18 cellular contexts compared by ENCODE assay signal in the genomic region with DNA sequence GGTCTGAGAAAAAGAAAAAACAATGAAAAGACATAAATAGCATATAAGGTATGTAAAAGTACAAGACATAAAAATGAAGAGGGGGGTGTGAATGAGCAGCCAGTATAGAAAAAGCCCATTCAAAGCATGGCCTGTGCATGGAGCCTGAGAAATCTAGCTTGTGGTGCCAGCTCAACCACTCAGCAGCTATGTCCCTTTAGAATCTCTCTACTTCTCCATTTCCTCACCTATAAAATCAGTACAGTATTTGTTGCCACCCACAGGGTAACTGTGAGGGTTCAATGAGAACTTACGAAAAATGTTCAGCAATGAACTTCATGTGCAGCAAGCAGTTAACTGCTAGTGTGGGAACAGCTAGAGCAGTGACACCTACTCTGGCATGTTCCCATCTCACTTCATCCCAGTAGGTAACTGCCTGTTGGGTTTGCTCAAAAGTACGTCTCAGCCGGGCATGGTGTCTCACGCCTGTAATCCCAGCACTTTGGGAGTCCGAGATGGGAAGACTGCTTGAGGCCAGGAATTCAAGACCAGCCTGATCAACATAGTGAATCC. TPM values are rescaled to one million over a fixed set of nuclear protein-coding genes. Genes with fewer than 3 reads are reported as not detected.
DNase-seq lines count a peak whose midpoint lies in the region; ATAC-seq and TF ChIP-seq lines count a peak whose summit lies in the region.
"Had no signal": no experiment of that assay in that cellular context is flagged by ENCODE, and none has a peak within 500 bp of the region (broad histone marks: within the 10 kb centered on the region; RNA-seq: fewer than 3 reads in every experiment).

No MANE protein-coding gene starts in this region.

- peaks cover 3% of the 10 kb centered on the region for H3F3A ChIP-seq in smooth muscle cell (ENCODE audit: low read depth)

- peak; percentile 18 for ATAC-seq in CD8-positive, alpha-beta T cell
- ATAC-seq in GM21723 (IDR thresholded peaks at IDR 0.05; ENCODE audit: unreplicated experiment), result no peak

- no peaks in the 10 kb centered on the region for H3K9me3 ChIP-seq in CD8-positive, alpha-beta T cell (ENCODE audit: low read length)
- no peaks in the 10 kb centered on the region for H3K9me3 ChIP-seq in smooth muscle cell (replicated peaks; ENCODE audit: low read depth)
- H3K9me3 ChIP-seq: colonic mucosa, lower lobe of right lung, tibial artery had no signal

- no peaks in the 10 kb centered on the region; the same call in 1 of the 2 replicates for H4K20me1 ChIP-seq in KMS-11 (ENCODE audit: insufficient read depth)
- peaks cover 90% of the 10 kb centered on the region for H4K20me1 ChIP-seq in smooth muscle cell (ENCODE audit: low read depth)

- H3K36me3 Mint-ChIP-seq in CD8-positive, alpha-beta T cell, result peaks cover 27% of the 10 kb centered on the region
- H3K36me3 Mint-ChIP-seq in mesothelial cell of epicardium, result no peaks in the 10 kb centered on the region

- intact Hi-C loops in CD8-positive, alpha-beta T cell (cut with DNase I, micrococcal nuclease), result no loop called here

- 73% methylated on average over 5 of the region's 5 CpGs for WGBS in smooth muscle cell (ENCODE audit: low lambda C conversion rate)

- POLR2A ChIA-PET in CD8-positive, alpha-beta T cell (lab: Charles Lee), result interaction anchor here (1.1 to 1.9 kb wide), 3 partner anchors 10 to 23 kb away, joined by 4 to 6 read pairs (median 5); no protein-coding TSS in a partner anchor

- peaks cover 100% of the 10 kb centered on the region for H3K79me2 ChIP-seq in KMS-11 (ENCODE audit: insufficient read depth, low read depth)
- H3K79me2 ChIP-seq in smooth muscle cell (ENCODE audit: low read depth), result peaks cover 74% of the 10 kb centered on the region

- no peak overlapping the region for H3K4me3 ChIP-seq in CD8-positive, alpha-beta T cell (ENCODE audit: low read depth, low read length)
- H3K4me3 ChIP-seq in KMS-11 (IDR thresholded peaks at IDR 0.05; ENCODE audit: insufficient read depth, low read depth, low read length) (no peak overlapping the region), smooth muscle cell (no peak overlapping the region)
- H3K4me3 ChIP-seq: colonic mucosa, GM23248, lower lobe of right lung, tibial artery had no signal

- H3K4me1 Mint-ChIP-seq in CD8-positive, alpha-beta T cell (ENCODE audit: low read depth), result peaks cover 44% of the 10 kb centered on the region
- peaks cover 22% of the 10 kb centered on the region for H3K4me1 Mint-ChIP-seq in mesothelial cell of epicardium

- H3K4me1 ChIP-seq in CD8-positive, alpha-beta T cell (ENCODE audit: insufficient read depth, low read length), result peaks cover 96% of the 10 kb centered on the region
- H3K4me1 ChIP-seq in KMS-11 (ENCODE audit: low read depth, poor library complexity, severe bottlenecking) (peaks cover 95% of the 10 kb centered on the region), smooth muscle cell (ENCODE audit: low read depth) (peaks cover 16% of the 10 kb centered on the region)
- H3K4me1 ChIP-seq: colonic mucosa had no signal

- no peak overlapping the region for H3K4me3 Mint-ChIP-seq in CD8-positive, alpha-beta T cell
- H3K4me3 Mint-ChIP-seq in mesothelial cell of epicardium, result no peak overlapping the region
- H3K4me3 Mint-ChIP-seq: activated CD4-positive, alpha-beta memory T cell treated with anti-CD3 and anti-CD28 coated beads, Interleukin-2, amount 10 ng/mL, durations not matched to agents 7 days and 5 days had no signal

- H3K27ac ChIP-seq in CD8-positive, alpha-beta T cell (ENCODE audit: low read depth, low read length), result no peak overlapping the region
- H3K27ac ChIP-seq in KMS-11 (no peak overlapping the region), epithelial cell of prostate (peak overlapping the region; percentile 11), smooth muscle cell (ENCODE audit: low read depth) (peak overlapping the region; percentile 89), substantia nigra (ENCODE audit: low read depth, low read length, poor library complexity, severe bottlenecking) (no peak overlapping the region)
- H3K27ac ChIP-seq: colonic mucosa, GM23248, lower lobe of right lung, tibial artery had no signal

- H3K27me3 Mint-ChIP-seq in CD8-positive, alpha-beta T cell (ENCODE audit: low read depth), result no peaks in the 10 kb centered on the region
- H3K27me3 Mint-ChIP-seq in mesothelial cell of epicardium (ENCODE audit: low read depth), result no peaks in the 10 kb centered on the region
- H3K27me3 Mint-ChIP-seq: activated CD4-positive, alpha-beta memory T cell treated with anti-CD3 and anti-CD28 coated beads, Interleukin-2, amount 10 ng/mL, durations not matched to agents 7 days and 5 days had no signal

- no peak overlapping the region for H2AFZ ChIP-seq in KMS-11 (ENCODE audit: low read depth)
- H2AFZ ChIP-seq in smooth muscle cell (ENCODE audit: low read depth), result no peak overlapping the region
- H2AFZ ChIP-seq: GM23248 had no signal

- DNase-seq in CD8-positive, alpha-beta T cell, result no peak
- DNase-seq in epithelial cell of prostate (ENCODE audit: low read depth, low spot score), result no peak
- DNase-seq in smooth muscle cell (lab: John Stamatoyannopoulos, UW; ENCODE audit: unreplicated experiment), result no peak
- no peak for DNase-seq in substantia nigra (lab: John Stamatoyannopoulos, UW)
- no peak for DNase-seq in mesothelial cell of epicardium (ENCODE audit: low spot score in 2 of 2, unreplicated experiment in 2 of 2)
- DNase-seq: activated CD4-positive, alpha-beta memory T cell treated with anti-CD3 and anti-CD28 coated beads, Interleukin-2, amount 10 ng/mL, durations not matched to agents 7 days and 5 days; activated gamma-delta T cell treated with Interleukin-2 at 50 U/mL for 16 hours; C1 segment of cervical spinal cord; colonic mucosa; erythroblast; GM23248; IMR-90; lower lobe of right lung; NCI-H2171; RPMI8226; tibial artery had no signal

- no peaks in the 10 kb centered on the region for H3K9me3 Mint-ChIP-seq in CD8-positive, alpha-beta T cell
- no peaks in the 10 kb centered on the region for H3K9me3 Mint-ChIP-seq in mesothelial cell of epicardium
- H3K9me3 Mint-ChIP-seq: activated CD4-positive, alpha-beta memory T cell treated with anti-CD3 and anti-CD28 coated beads, Interleukin-2, amount 10 ng/mL, durations not matched to agents 7 days and 5 days had no signal

- H3K27me3 ChIP-seq in CD8-positive, alpha-beta T cell (ENCODE audit: insufficient read depth, low read length), result no peaks in the 10 kb centered on the region
- H3K27me3 ChIP-seq in KMS-11 (ENCODE audit: insufficient read depth, low read depth) (no peaks in the 10 kb centered on the region), smooth muscle cell (ENCODE audit: low read depth) (no peaks in the 10 kb centered on the region)
- H3K27me3 ChIP-seq: colonic mucosa, tibial artery had no signal

- no peak overlapping the region for H3K9ac ChIP-seq in KMS-11
- H3K9ac ChIP-seq in smooth muscle cell (ENCODE audit: low read depth), result peak overlapping the region; percentile 39
- H3K9ac ChIP-seq: GM23248 had no signal

- no peaks in the 10 kb centered on the region for H3K36me3 ChIP-seq in CD8-positive, alpha-beta T cell (ENCODE audit: insufficient read depth, low read length)
- no peaks in the 10 kb centered on the region for H3K36me3 ChIP-seq in KMS-11 (ENCODE audit: insufficient read depth)
- H3K36me3 ChIP-seq in smooth muscle cell (ENCODE audit: low read depth), result no peaks in the 10 kb centered on the region
- H3K36me3 ChIP-seq: colonic mucosa, lower lobe of right lung, tibial artery had no signal

- no peak overlapping the region for H3K27ac Mint-ChIP-seq in CD8-positive, alpha-beta T cell
- no peak overlapping the region for H3K27ac Mint-ChIP-seq in mesothelial cell of epicardium
- H3K27ac Mint-ChIP-seq: activated CD4-positive, alpha-beta memory T cell treated with anti-CD3 and anti-CD28 coated beads, Interleukin-2, amount 10 ng/mL, durations not matched to agents 7 days and 5 days had no signal

- TF ChIP-seq CTCF in CD8-positive, alpha-beta T cell (IDR thresholded peaks at IDR 0.05), result no peak
- TF ChIP-seq CTCF in KMS-11 (conservative IDR thresholded peaks at IDR 0.05; ENCODE audit: low read depth, low read length), result no peak
- TF ChIP-seq CTCF in smooth muscle cell (IDR thresholded peaks at IDR 0.05; ENCODE audit: borderline replicate concordance, insufficient read depth, poor library complexity, severe bottlenecking), result no peak
- TF ChIP-seq CTCF in mesothelial cell of epicardium (IDR thresholded peaks at IDR 0.05; ENCODE audit: unreplicated experiment), result no peak

- H3K4me2 ChIP-seq in KMS-11 (peak overlapping the region; percentile 3; the same call in 1 of the 2 replicates), smooth muscle cell (peak overlapping the region; percentile 34)

- CTCF ChIA-PET in CD8-positive, alpha-beta T cell (lab: Charles Lee), result interaction anchor here (1.3 to 2.1 kb wide), 3 partner anchors 18 to 24 kb away, joined by 5 to 6 read pairs (median 5); no protein-coding TSS in a partner anchor

RNA-seq across cellular contexts. Expression of gene CYTH1, which starts 15.3 kb away (rescaled TPM):
- 100 to 1,000 TPM; 475 to 490 TPM for total RNA-seq in CD8-positive, alpha-beta T cell
- total RNA-seq in smooth muscle cell (17.4 and 19.3 TPM in 2 replicates), mesothelial cell of epicardium (40.3 to 44.3 TPM (median 42.8 TPM) in 3 replicates)
- 14.1 and 26.9 TPM in 2 replicates for polyA plus RNA-seq in smooth muscle cell

Comparison
In these comparisons a context has a peak if more than half of its experiments do, and no peak if none do; other contexts are left out.
1. H3K27ac ChIP-seq: peak in epithelial cell of prostate (single experiment) and smooth muscle cell (single experiment); none in CD8-positive, alpha-beta T cell (single experiment), KMS-11 (single experiment) and substantia nigra (single experiment).
2. RNA of gene CYTH1, which starts 15.3 kb away (total RNA-seq): 475 to 490 TPM in CD8-positive, alpha-beta T cell; 40.3 to 44.3 TPM in mesothelial cell of epicardium and 17.4 to 19.3 TPM in smooth muscle cell; every median in the first group is over 10 times any median in the second.